ENCODE assay signal across 16 cellular contexts in genomic region chr12:8057291-8057690, GRCh38. TPM values are rescaled to one million over a fixed set of nuclear protein-coding genes. Genes with fewer than 3 reads are reported as not detected.
DNase-seq lines count a peak whose midpoint lies in the region; ATAC-seq and TF ChIP-seq lines count a peak whose summit lies in the region.
"Had no signal": no experiment of that assay in that cellular context is flagged by ENCODE, and none has a peak within 500 bp of the region (broad histone marks: within the 10 kb centered on the region; RNA-seq: fewer than 3 reads in every experiment).

No MANE protein-coding gene starts in this region.

- no peak overlapping the region for H3K4me3 ChIP-seq in fibroblast of villous mesenchyme (ENCODE audit: low read depth, low read length)

- H3K27ac Mint-ChIP-seq in activated naive CD8-positive, alpha-beta T cell: peak overlapping the region; percentile 30
- H3K27ac Mint-ChIP-seq in activated naive CD8-positive, alpha-beta T cell treated with anti-CD3 and anti-CD28 coated beads, Interleukin-2, amount 50 U/mL, for 24 hours: no peak overlapping the region
- H3K27ac Mint-ChIP-seq in T-helper 17 cell: peak overlapping the region; percentile 88
- H3K27ac Mint-ChIP-seq in stimulated activated effector memory CD8-positive, alpha-beta T cell treated with anti-CD3 and anti-CD28 coated beads, Interleukin-12 subunit alpha, Interleukin-12 subunit beta, amount 100 ng/mL, for 72 hours: peak overlapping the region; percentile 66

- H3K9me3 Mint-ChIP-seq in activated naive CD8-positive, alpha-beta T cell (ENCODE audit: low read depth): no peaks in the 10 kb centered on the region
- no peaks in the 10 kb centered on the region for H3K9me3 Mint-ChIP-seq in activated naive CD8-positive, alpha-beta T cell treated with anti-CD3 and anti-CD28 coated beads, Interleukin-2, amount 50 U/mL, for 24 hours
- no peaks in the 10 kb centered on the region for H3K9me3 Mint-ChIP-seq in stimulated activated effector memory CD8-positive, alpha-beta T cell treated with anti-CD3 and anti-CD28 coated beads, Interleukin-12 subunit alpha, Interleukin-12 subunit beta, amount 100 ng/mL, for 72 hours

- H3K27me3 Mint-ChIP-seq in activated naive CD8-positive, alpha-beta T cell: no peaks in the 10 kb centered on the region
- H3K27me3 Mint-ChIP-seq in activated naive CD8-positive, alpha-beta T cell treated with anti-CD3 and anti-CD28 coated beads, Interleukin-2, amount 50 U/mL, for 24 hours: no peaks in the 10 kb centered on the region
- no peaks in the 10 kb centered on the region for H3K27me3 Mint-ChIP-seq in T-helper 17 cell

- H3K36me3 Mint-ChIP-seq in activated naive CD8-positive, alpha-beta T cell: peaks cover 10% of the 10 kb centered on the region
- H3K36me3 Mint-ChIP-seq in activated naive CD8-positive, alpha-beta T cell treated with anti-CD3 and anti-CD28 coated beads, Interleukin-2, amount 50 U/mL, for 24 hours (ENCODE audit: low read depth): peaks cover 12% of the 10 kb centered on the region
- peaks cover 13% of the 10 kb centered on the region for H3K36me3 Mint-ChIP-seq in T-helper 17 cell (ENCODE audit: low read depth)
- H3K36me3 Mint-ChIP-seq in stimulated activated effector memory CD8-positive, alpha-beta T cell treated with anti-CD3 and anti-CD28 coated beads, Interleukin-12 subunit alpha, Interleukin-12 subunit beta, amount 100 ng/mL, for 72 hours: peaks cover 22% of the 10 kb centered on the region

- no peak for ATAC-seq in activated naive CD8-positive, alpha-beta T cell treated with anti-CD3 and anti-CD28 coated beads, Interleukin-2, amount 50 U/mL, for 24 hours
- ATAC-seq in T-helper 17 cell: no peak
- ATAC-seq in stimulated activated effector memory CD8-positive, alpha-beta T cell treated with anti-CD3 and anti-CD28 coated beads, Interleukin-12 subunit alpha, Interleukin-12 subunit beta, amount 100 ng/mL, for 72 hours: no peak
- ATAC-seq: HCT116 had no signal

- peaks cover 12% of the 10 kb centered on the region for H3K4me1 Mint-ChIP-seq in activated naive CD8-positive, alpha-beta T cell (ENCODE audit: low read depth)
- peaks cover 17% of the 10 kb centered on the region for H3K4me1 Mint-ChIP-seq in activated naive CD8-positive, alpha-beta T cell treated with anti-CD3 and anti-CD28 coated beads, Interleukin-2, amount 50 U/mL, for 24 hours
- peaks cover 10% of the 10 kb centered on the region for H3K4me1 Mint-ChIP-seq in T-helper 17 cell
- H3K4me1 Mint-ChIP-seq in stimulated activated effector memory CD8-positive, alpha-beta T cell treated with anti-CD3 and anti-CD28 coated beads, Interleukin-12 subunit alpha, Interleukin-12 subunit beta, amount 100 ng/mL, for 72 hours: peaks cover 26% of the 10 kb centered on the region

- H3K4me3 Mint-ChIP-seq in activated naive CD8-positive, alpha-beta T cell: no peak overlapping the region
- H3K4me3 Mint-ChIP-seq in activated naive CD8-positive, alpha-beta T cell treated with anti-CD3 and anti-CD28 coated beads, Interleukin-2, amount 50 U/mL, for 24 hours: no peak overlapping the region
- H3K4me3 Mint-ChIP-seq in T-helper 17 cell: no peak overlapping the region
- H3K4me3 Mint-ChIP-seq in stimulated activated effector memory CD8-positive, alpha-beta T cell treated with anti-CD3 and anti-CD28 coated beads, Interleukin-12 subunit alpha, Interleukin-12 subunit beta, amount 100 ng/mL, for 72 hours: no peak overlapping the region

- TF ChIP-seq CTCF in fibroblast of villous mesenchyme (IDR thresholded peaks at IDR 0.05; ENCODE audit: insufficient read depth, low read depth, low read length): no peak

- DNase-seq in activated naive CD8-positive, alpha-beta T cell treated with anti-CD3 and anti-CD28 coated beads, Interleukin-2, amount 50 U/mL, for 24 hours: no peak
- DNase-seq in T-helper 17 cell (no peak), fibroblast of villous mesenchyme (ENCODE audit: low read depth) (peak; percentile 67), AG20443 (ENCODE audit: low spot score) (no peak), NCI-H345 (lab: John Stamatoyannopoulos, UW) (no peak), NCI-H2081 treated with DMSO at 0.1 percent for 48 hours (lab: John Stamatoyannopoulos, UW) (no peak)
- no peak for DNase-seq in stimulated activated effector memory CD8-positive, alpha-beta T cell treated with anti-CD3 and anti-CD28 coated beads, Interleukin-12 subunit alpha, Interleukin-12 subunit beta, amount 100 ng/mL, for 72 hours (ENCODE audit: low spot score in 2 of 2)
- DNase-seq: DMS53, NCI-H1436, NCI-H2029, NCI-H2171 treated with DMSO at 0.1 percent for 48 hours, NCI-H748 treated with DMSO at 0.1 percent for 48 hours, RPMI8226 had no signal

- H3K9me3 ChIP-seq in T-helper 17 cell (ENCODE audit: control insufficient read depth, low read length, poor library complexity, severe bottlenecking): no peaks in the 10 kb centered on the region

RNA-seq across cellular contexts. Expression of gene C3AR1, which starts 8.9 kb away (rescaled TPM):
- total RNA-seq in T-helper 17 cell: 1 to 10 TPM; 3.1 to 3.9 TPM
- under 0.01 TPM in 2 replicates for total RNA-seq in fibroblast of villous mesenchyme
- total RNA-seq: NCI-H460 had no signal

RNA-seq across cellular contexts. Expression of gene FOXJ2, which starts 24.8 kb away (rescaled TPM):
- total RNA-seq in T-helper 17 cell: 10 to 100 TPM; 33.4 to 40.4 TPM
- 8.2 and 8.4 TPM in 2 replicates for total RNA-seq in fibroblast of villous mesenchyme

RNA-seq across cellular contexts. Expression of gene NECAP1, which starts 24.8 kb away (rescaled TPM):
- total RNA-seq in T-helper 17 cell (10 to 100 TPM; 72.8 to 73.0 TPM), fibroblast of villous mesenchyme (45.1 and 76.4 TPM in 2 replicates)
